ENCODE assay signal across 10 cellular contexts in the genomic region with DNA sequence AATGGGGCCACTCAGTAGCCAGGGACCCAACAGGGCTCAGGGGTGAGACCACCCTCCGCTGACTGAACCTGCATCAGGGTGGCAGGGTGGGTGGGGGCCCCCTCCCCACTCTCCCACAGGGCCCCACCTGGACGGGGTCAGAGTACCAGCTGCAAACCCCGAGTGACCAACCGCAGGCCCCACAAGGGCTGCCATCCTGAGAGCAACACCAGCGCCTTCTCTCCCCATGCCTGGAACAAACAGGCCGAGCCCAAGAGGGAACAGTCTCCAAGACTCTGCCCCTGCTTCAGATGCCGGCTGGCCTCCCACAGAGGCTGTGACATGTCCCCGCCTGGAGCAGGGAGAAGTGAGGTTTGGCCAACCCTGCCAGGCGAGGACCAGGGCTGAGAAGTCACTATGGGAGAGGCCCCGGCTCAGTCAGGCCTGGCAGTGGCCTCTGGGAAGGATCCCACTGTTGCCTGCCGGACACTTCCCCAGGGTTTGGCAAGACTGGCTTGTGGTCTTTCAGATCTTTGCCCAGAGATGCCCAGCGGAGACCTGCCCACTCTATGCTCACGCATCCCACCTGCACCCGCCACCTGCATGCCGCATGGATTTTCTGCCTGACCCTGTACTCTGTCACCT. TPM values are rescaled to one million over a fixed set of nuclear protein-coding genes. Genes with fewer than 3 reads are reported as not detected.
DNase-seq lines count a peak whose midpoint lies in the region; ATAC-seq, FAIRE-seq and TF ChIP-seq lines count a peak whose summit lies in the region.
"Had no signal": no experiment of that assay in that cellular context is flagged by ENCODE, and none has a peak within 500 bp of the region (broad histone marks: within the 10 kb centered on the region; RNA-seq: fewer than 3 reads in every experiment).

No MANE protein-coding gene starts in this region.

- no peak overlapping the region for H3K4me3 ChIP-seq in HCT116 (replicated peaks in 1 of 2; ENCODE audit: low read depth in 1 of 2, low read length in 2 of 2)
- no peak overlapping the region for H3K4me3 ChIP-seq in kidney (ENCODE audit: low read length in 2 of 2)
- peak overlapping the region in 5 of 8 donors; percentile 1 to 66 (median 35) for H3K4me3 ChIP-seq in spleen

- peak overlapping the region; percentile 95 for H3K27ac Mint-ChIP-seq in activated CD4-positive, alpha-beta memory T cell treated with anti-CD3 and anti-CD28 coated beads for 36 hours

- H3K27me3 ChIP-seq in HCT116 (ENCODE audit: insufficient read depth, low read length): no peaks in the 10 kb centered on the region
- no peaks in the 10 kb centered on the region for H3K27me3 ChIP-seq in spleen (replicated peaks in 1 of 7)
- H3K27me3 ChIP-seq in foreskin keratinocyte: no peaks in the 10 kb centered on the region
- H3K27me3 ChIP-seq: pancreas had no signal

- ATAC-seq in HCT116: no peak
- ATAC-seq in HG02840 (IDR thresholded peaks at IDR 0.05; ENCODE audit: low FRiP score, unreplicated experiment): no peak
- no peak for ATAC-seq in foreskin keratinocyte

- intact Hi-C loops in HCT116 (cut with micrococcal nuclease) (no loop called here), kidney (cut with DNase I) (no loop called here), spleen (cut with DNase I; ENCODE audit: low total_unique reads) (no loop called here)
- intact Hi-C loops in activated CD4-positive, alpha-beta memory T cell treated with anti-CD3 and anti-CD28 coated beads for 36 hours (cut with micrococcal nuclease): no loop called here

- CTCF ChIA-PET in HCT116 (lab: Charles Lee): interaction anchor here (0.9 to 1.4 kb wide), 2 partner anchors 32 to 104 kb away, joined by 3 read pairs; a partner anchor contains a TSS
- CTCF ChIA-PET in activated CD4-positive, alpha-beta memory T cell treated with anti-CD3 and anti-CD28 coated beads for 36 hours (lab: Charles Lee): interaction anchor here (0.6 to 3.3 kb wide), 16 partner anchors 8 to 199 kb away, joined by 3 to 52 read pairs (median 4); a partner anchor contains a TSS

- TF ChIP-seq RAD21 in HCT116 (IDR thresholded peaks at IDR 0.05; ENCODE audit: low read depth): no peak

- no peaks in the 10 kb centered on the region for H3K9me3 ChIP-seq in HCT116 (ENCODE audit: control insufficient read depth in 1 of 2, insufficient read depth in 1 of 2, low read depth in 1 of 2, low read length in 2 of 2)
- H3K9me3 ChIP-seq in kidney (ENCODE audit: control insufficient read depth in 1 of 2, low read length in 2 of 2): no peaks in the 10 kb centered on the region
- no peaks in the 10 kb centered on the region for H3K9me3 ChIP-seq in spleen
- H3K9me3 ChIP-seq: pancreas had no signal

- peaks cover 3% of the 10 kb centered on the region for H3K36me3 Mint-ChIP-seq in activated CD4-positive, alpha-beta memory T cell treated with anti-CD3 and anti-CD28 coated beads for 36 hours

- RAD21 ChIA-PET in HCT116 (lab: Charles Lee; ENCODE audit: low non-redundant PET in 1 of 2, low total read pairs in 2 of 2, uncharacterized antibody in 2 of 2, unreplicated experiment in 2 of 2): interaction anchor here in 1 of 2 experiments (0.6 kb wide), 1 partner anchor 127 kb away, joined by 3 read pairs; no protein-coding TSS in a partner anchor

- no peaks in the 10 kb centered on the region for H3K9me2 ChIP-seq in HCT116 (ENCODE audit: insufficient read depth)

- peak overlapping the region; percentile 65 for H3K4me3 Mint-ChIP-seq in activated CD4-positive, alpha-beta memory T cell treated with anti-CD3 and anti-CD28 coated beads for 36 hours

- peaks cover 82% of the 10 kb centered on the region for H3K79me2 ChIP-seq in HCT116 (ENCODE audit: insufficient read depth, low read length)

- no peaks in the 10 kb centered on the region for H4K20me1 ChIP-seq in HCT116 (ENCODE audit: insufficient read depth)

- POLR2A ChIA-PET in HCT116 (lab: Charles Lee): interaction anchor here (0.8 kb wide), 1 partner anchor 10 kb away, joined by 3 read pairs; no protein-coding TSS in a partner anchor
- POLR2A ChIA-PET in activated CD4-positive, alpha-beta memory T cell treated with anti-CD3 and anti-CD28 coated beads for 36 hours (lab: Charles Lee): interaction anchor here (1.1 to 1.4 kb wide), 3 partner anchors 9 to 31 kb away, joined by 4 to 23 read pairs (median 7); a partner anchor contains a TSS

- no peak overlapping the region for H3K4me2 ChIP-seq in HCT116 (ENCODE audit: low read length)

- no peaks in the 10 kb centered on the region for H3K9me3 Mint-ChIP-seq in activated CD4-positive, alpha-beta memory T cell treated with anti-CD3 and anti-CD28 coated beads for 36 hours

- no peak for FAIRE-seq in kidney (lab: Jason Lieb, UNC)
- FAIRE-seq: pancreas had no signal

- 82 to 92% (median 91%) methylated on average over 10 to 15 of the region's 15 CpGs for WGBS in spleen, 5 donors

- H3K4me1 ChIP-seq in HCT116 (ENCODE audit: control insufficient read depth in 1 of 2, insufficient read depth in 2 of 2, low read length in 2 of 2) (peaks cover 22 to 48% of the 10 kb centered on the region in 2 experiments), kidney (ENCODE audit: control insufficient read depth in 1 of 2, insufficient read depth in 1 of 2, low read depth in 1 of 2, low read length in 2 of 2) (peaks cover 47 to 54% of the 10 kb centered on the region in 2 donors), spleen (peaks cover 78 to 92% (median 81%) of the 10 kb centered on the region in 6 donors), foreskin keratinocyte (peaks cover 20% of the 10 kb centered on the region)

- TF ChIP-seq POLR2A in HCT116 (IDR thresholded peaks at IDR 0.05; ENCODE audit: borderline replicate concordance, extremely low read depth, insufficient read depth, insufficient read length) (no peak), spleen (IDR thresholded peaks at IDR 0.05) (no peak)

- H3K9ac ChIP-seq in HCT116 (ENCODE audit: low read length) (no peak overlapping the region), kidney (ENCODE audit: low read length in 2 of 2) (no peak overlapping the region)

- H3K36me3 ChIP-seq in HCT116 (ENCODE audit: control insufficient read depth in 1 of 2, insufficient read depth in 2 of 2, low read length in 2 of 2) (no peaks in the 10 kb centered on the region), kidney (ENCODE audit: control insufficient read depth in 1 of 2, insufficient read depth in 2 of 2, low read length in 2 of 2) (peaks cover 3 to 5% of the 10 kb centered on the region in 2 donors), spleen (peaks cover 0 to 51% (median 16%) of the 10 kb centered on the region in 6 donors)
- H3K36me3 ChIP-seq: pancreas had no signal

- H3K4me1 Mint-ChIP-seq in activated CD4-positive, alpha-beta memory T cell treated with anti-CD3 and anti-CD28 coated beads for 36 hours (ENCODE audit: low read depth): peaks cover 47% of the 10 kb centered on the region

- no TSS peak for BruUV-seq in HCT116 (replicated peaks; lab: Mats Ljungman, UMichigan)

- TF ChIP-seq CTCF in HCT116 (IDR thresholded peaks at IDR 0.05 in 2 of 3, conservative IDR thresholded peaks at IDR 0.05 in 1 of 3; ENCODE audit: borderline replicate concordance in 1 of 3, insufficient read depth in 1 of 3, low read depth in 2 of 3, low read length in 2 of 3): no peak
- no peak for TF ChIP-seq CTCF in kidney (IDR thresholded peaks at IDR 0.05; ENCODE audit: borderline replicate concordance, extremely low read depth, insufficient read depth)
- TF ChIP-seq CTCF in spleen (IDR thresholded peaks at IDR 0.05 in 8 of 11, conservative IDR thresholded peaks at IDR 0.05 in 3 of 11): no peak
- no peak for TF ChIP-seq CTCF in foreskin keratinocyte (conservative IDR thresholded peaks at IDR 0.05)

- peak overlapping the region; percentile 4; the same call in 1 of the 2 replicates for H3K27ac ChIP-seq in HCT116 (ENCODE audit: low read depth, low read length)
- H3K27ac ChIP-seq in kidney (ENCODE audit: low read depth in 2 of 2, low read length in 2 of 2): no peak overlapping the region
- H3K27ac ChIP-seq in spleen: peak overlapping the region; percentile 77 to 92 (median 86)
- H3K27ac ChIP-seq in foreskin keratinocyte: no peak overlapping the region

- DNase-seq in HCT116 (ENCODE audit: low read depth, low spot score) (no peak), kidney (peak; percentile 73), spleen (no peak), foreskin keratinocyte (no peak), NCI-H2196 treated with DMSO at 0.1 percent for 48 hours (lab: John Stamatoyannopoulos, UW; ENCODE audit: unreplicated experiment) (no peak)
- DNase-seq in activated CD4-positive, alpha-beta memory T cell treated with anti-CD3 and anti-CD28 coated beads for 36 hours: no peak
- DNase-seq in stimulated activated naive CD4-positive, alpha-beta T cell treated with Interleukin-2 at 50 U/mL for 16 hours (lab: John Stamatoyannopoulos, UW): no peak
- DNase-seq: NCI-H2107 had no signal

- no peak overlapping the region for H2AFZ ChIP-seq in HCT116 (ENCODE audit: low read depth, low read length, poor library complexity, severe bottlenecking)

- H3K27me3 Mint-ChIP-seq in activated CD4-positive, alpha-beta memory T cell treated with anti-CD3 and anti-CD28 coated beads for 36 hours: no peaks in the 10 kb centered on the region

RNA-seq across cellular contexts. Expression of a gene that starts 27.2 kb away (rescaled TPM):
- 24.3 TPM for total RNA-seq in HCT116 (2021; ENCODE audit: unreplicated experiment)
- 22.9 and 27.3 TPM in 2 replicates for polyA plus RNA-seq in HCT116 (2012)
- total RNA-seq in activated CD4-positive, alpha-beta memory T cell treated with anti-CD3 and anti-CD28 coated beads for 36 hours: 10 to 100 TPM; 19.6 to 22.6 TPM
- total RNA-seq in kidney: 24.1 TPM
- 43.5 TPM for polyA plus RNA-seq in kidney (ENCODE audit: insufficient read depth, low read depth, low replicate concordance)
- 10 to 100 TPM in 4 of 7 donors, 1 to 10 TPM in 3; 6.4 to 24.2 (median 13.8) TPM for total RNA-seq in spleen
- 10 to 100 TPM; 17.1 to 24.0 (median 17.9) TPM for polyA plus RNA-seq in spleen
- 10.0 and 10.9 TPM in 2 replicates for total RNA-seq in foreskin keratinocyte
- 15.2 and 15.5 TPM in 2 replicates for polyA plus RNA-seq in foreskin keratinocyte

RNA-seq across cellular contexts. Expression of a gene that starts 29.8 kb away (rescaled TPM):
- 86.0 TPM for total RNA-seq in HCT116 (2021; ENCODE audit: unreplicated experiment)
- polyA plus RNA-seq in HCT116 (2012): 78.9 and 84.1 TPM in 2 replicates
- total RNA-seq in activated CD4-positive, alpha-beta memory T cell treated with anti-CD3 and anti-CD28 coated beads for 36 hours: 10 to 100 TPM; 38.1 to 42.0 TPM
- total RNA-seq in kidney: 52.7 TPM
- 34.8 TPM for polyA plus RNA-seq in kidney (ENCODE audit: insufficient read depth, low read depth, low replicate concordance)
- 10 to 100 TPM; 37.2 to 77.4 (median 66.2) TPM for total RNA-seq in spleen
- polyA plus RNA-seq in spleen: 10 to 100 TPM; 26.1 to 44.0 (median 31.3) TPM
- 71.9 and 74.2 TPM in 2 replicates for total RNA-seq in foreskin keratinocyte
- polyA plus RNA-seq in foreskin keratinocyte: 85.5 and 88.1 TPM in 2 replicates

RNA-seq across cellular contexts. Expression of a gene that starts 31.9 kb away (rescaled TPM):
- total RNA-seq in HCT116 (2021; ENCODE audit: unreplicated experiment) (2.1 TPM), kidney (32.3 TPM), spleen (1 to 10 TPM in 4 of 7 donors, under 1 TPM in 2, not detected in 1; 0.79 to 5.1 (median 1.6) TPM), foreskin keratinocyte (65.5 and 76.1 TPM in 2 replicates)
- 2.4 and 2.5 TPM in 2 replicates for polyA plus RNA-seq in HCT116 (2012)
- total RNA-seq in activated CD4-positive, alpha-beta memory T cell treated with anti-CD3 and anti-CD28 coated beads for 36 hours: 1 to 10 TPM; 9.1 to 9.4 TPM
- polyA plus RNA-seq in kidney (ENCODE audit: insufficient read depth, low read depth, low replicate concordance) (61.5 TPM), spleen (1 to 10 TPM; 2.1 to 2.9 (median 2.5) TPM), foreskin keratinocyte (75.0 and 84.2 TPM in 2 replicates)

RNA-seq across cellular contexts. Expression of a gene that starts 31.9 kb away (rescaled TPM):
- total RNA-seq in HCT116 (2021; ENCODE audit: unreplicated experiment) (69.9 TPM), kidney (10.0 TPM), spleen (10 to 100 TPM in 5 of 7 donors, 1 to 10 TPM in 2; 9.4 to 17.9 (median 10.6) TPM), foreskin keratinocyte (35.5 and 41.6 TPM in 2 replicates)
- 31.9 and 32.2 TPM in 2 replicates for polyA plus RNA-seq in HCT116 (2012)
- total RNA-seq in activated CD4-positive, alpha-beta memory T cell treated with anti-CD3 and anti-CD28 coated beads for 36 hours: 10 to 100 TPM; 61.6 to 63.5 TPM
- polyA plus RNA-seq in kidney (ENCODE audit: insufficient read depth, low read depth, low replicate concordance) (2.7 TPM), spleen (1 to 10 TPM; 3.8 to 7.4 (median 5.7) TPM), foreskin keratinocyte (24.7 and 29.6 TPM in 2 replicates)

Comparison
In these comparisons a context has a peak if more than half of its experiments do, and no peak if none do; other contexts are left out.
1. H3K27ac ChIP-seq: peak in HCT116 (single experiment) and spleen (8 of 8); none in kidney (0 of 2) and foreskin keratinocyte (single experiment).
2. H3K4me3 ChIP-seq: peak in spleen (5 of 8); none in HCT116 (0 of 2) and kidney (0 of 2).